ENCODE assay signal across 8 cellular contexts in genomic region chrX:129781134-129782014, GRCh38. TPM values are rescaled to one million over a fixed set of nuclear protein-coding genes. Genes with fewer than 3 reads are reported as not detected.
DNase-seq lines count a peak whose midpoint lies in the region; ATAC-seq and TF ChIP-seq lines count a peak whose summit lies in the region.

No MANE protein-coding gene starts in this region.

- no peak overlapping the region for H3K4me3 ChIP-seq in adrenal gland

- no peaks in the 10 kb centered on the region for H3K4me1 ChIP-seq in adrenal gland (replicated peaks in 1 of 2)

- H3K27me3 Mint-ChIP-seq in T-helper 2 cell treated with Interferon-gamma antibody and Interleukin-4, amounts not matched to agents 5 μg/mL and 100 μg/mL, for 36 hours (ENCODE audit: low read depth): no peaks in the 10 kb centered on the region

- peak; percentile 79 for DNase-seq in T-helper 2 cell treated with Interferon-gamma antibody and Interleukin-4, amounts not matched to agents 5 μg/mL and 100 μg/mL, for 36 hours (ENCODE audit: low spot score)
- DNase-seq in adrenal gland (peak in 6 of 7 donors; percentile 21 to 62 (median 36)), RKO (ENCODE audit: low spot score) (no peak), COLO829 (ENCODE audit: low spot score) (no peak), T1000 (lab: John Stamatoyannopoulos, UW) (no peak)
- DNase-seq in stimulated activated CD4-positive, alpha-beta T cell treated with anti-CD3 and anti-CD28 coated beads, Interleukin-12 subunit alpha, Interleukin-12 subunit beta, amount 100 ng/mL, for 4 hours: peak; percentile 66

- intact Hi-C loops in adrenal gland (cut with DNase I): no loop called here

- no peaks in the 10 kb centered on the region for H3K9me3 Mint-ChIP-seq in T-helper 2 cell treated with Interferon-gamma antibody and Interleukin-4, amounts not matched to agents 5 μg/mL and 100 μg/mL, for 36 hours

- H3K36me3 ChIP-seq in adrenal gland (replicated peaks in 1 of 2): no peaks in the 10 kb centered on the region

- peak; percentile 72 for ATAC-seq in GM19023 (IDR thresholded peaks at IDR 0.05; ENCODE audit: unreplicated experiment)
- ATAC-seq in HG03097 (IDR thresholded peaks at IDR 0.05; ENCODE audit: low FRiP score, unreplicated experiment): peak; percentile 66

- WGBS in adrenal gland, 4 donors: 66 to 80% (median 74%) methylated on average over 2 to 13 of the region's 13 CpGs

- peak overlapping the region in 1 of 5 donors; percentile 40 for H3K27ac ChIP-seq in adrenal gland

- no peak for TF ChIP-seq POLR2A in adrenal gland (IDR thresholded peaks at IDR 0.05)

- H3K27ac Mint-ChIP-seq in T-helper 2 cell treated with Interferon-gamma antibody and Interleukin-4, amounts not matched to agents 5 μg/mL and 100 μg/mL, for 36 hours: peak overlapping the region; percentile 91

- peaks cover 58% of the 10 kb centered on the region for H3K4me1 Mint-ChIP-seq in T-helper 2 cell treated with Interferon-gamma antibody and Interleukin-4, amounts not matched to agents 5 μg/mL and 100 μg/mL, for 36 hours (ENCODE audit: low read depth)

- H3K36me3 Mint-ChIP-seq in T-helper 2 cell treated with Interferon-gamma antibody and Interleukin-4, amounts not matched to agents 5 μg/mL and 100 μg/mL, for 36 hours (ENCODE audit: low read depth): peaks cover 60% of the 10 kb centered on the region

- H3K9me3 ChIP-seq in adrenal gland (replicated peaks in 1 of 3): no peaks in the 10 kb centered on the region

- peak overlapping the region; percentile 87 for H3K4me3 Mint-ChIP-seq in T-helper 2 cell treated with Interferon-gamma antibody and Interleukin-4, amounts not matched to agents 5 μg/mL and 100 μg/mL, for 36 hours

- no peak for TF ChIP-seq CTCF in adrenal gland (IDR thresholded peaks at IDR 0.05)

- no peaks in the 10 kb centered on the region for H3K27me3 ChIP-seq in adrenal gland

RNA-seq across cellular contexts. Expression of gene SASH3, which starts 1.6 kb away (rescaled TPM):
- 10 to 100 TPM in 7 of 8 donors, 1 to 10 TPM in 1; 6.3 to 27.8 (median 18.5) TPM for total RNA-seq in adrenal gland
- polyA plus RNA-seq in adrenal gland: 10 to 100 TPM in 1 of 3 donors, 1 to 10 TPM in 2; 4.9 to 14.3 (median 5.9) TPM

RNA-seq across cellular contexts. Expression of gene XPNPEP2, which starts 42.6 kb away (rescaled TPM):
- 1 to 10 TPM in 5 of 8 donors, under 1 TPM in 3; 0.18 to 5.4 (median 1.5) TPM for total RNA-seq in adrenal gland
- 1 to 10 TPM in 1 of 3 donors, under 1 TPM in 2; 0.56 to 2.4 (median 0.73) TPM for polyA plus RNA-seq in adrenal gland

Comparison
In these comparisons a context has a peak if more than half of its experiments do, and no peak if none do; other contexts are left out.
1. DNase-seq: peak in T-helper 2 cell treated with Interferon-gamma antibody and Interleukin-4, amounts not matched to agents 5 μg/mL and 100 μg/mL, for 36 hours (single experiment), adrenal gland (6 of 7) and stimulated activated CD4-positive, alpha-beta T cell treated with anti-CD3 and anti-CD28 coated beads, Interleukin-12 subunit alpha, Interleukin-12 subunit beta, amount 100 ng/mL, for 4 hours (single experiment); none in RKO (single experiment), COLO829 (single experiment) and T1000 (single experiment).